Comparison of ENCODE assay signal across 21 cellular contexts in the genomic region with DNA sequence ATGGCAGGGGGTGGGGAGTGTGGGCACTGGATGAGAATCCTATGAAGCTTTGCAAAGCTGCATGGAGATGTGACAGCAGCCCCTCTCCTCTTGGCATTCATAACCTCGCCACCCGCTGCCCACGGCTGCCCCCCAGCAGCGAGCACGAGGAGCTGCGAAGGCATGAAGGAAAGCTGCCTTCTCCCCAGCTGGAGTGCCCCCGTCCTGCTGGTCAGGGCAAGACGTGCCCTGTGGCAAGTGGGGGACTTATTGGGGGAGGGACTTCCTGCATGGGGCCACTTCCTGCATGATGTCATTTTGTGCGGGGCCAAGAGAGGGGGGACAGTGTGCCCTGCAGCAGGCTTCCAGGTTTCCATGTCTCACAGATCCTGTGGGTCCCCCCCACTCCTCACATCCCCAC.
A peak's percentile ranks its signal among the peaks of the same experiment; 100 is the strongest.
DNase-seq lines count a peak whose midpoint lies in the region; ATAC-seq and TF ChIP-seq lines count a peak whose summit lies in the region.
"Had no signal": no experiment of that assay in that cellular context is flagged by ENCODE, and none has a peak within 500 bp of the region (broad histone marks: within the 10 kb centered on the region; RNA-seq: fewer than 3 reads in every experiment).

No MANE protein-coding gene starts in this region.

- H3K36me3 ChIP-seq in BLaER1 treated with 17β-estradiol and CSF1 and Interleukin-3, amounts not matched to agents 10 nM and 100 nM: no peaks in the 10 kb centered on the region
- no peaks in the 10 kb centered on the region for H3K36me3 ChIP-seq in osteoblast (ENCODE audit: insufficient read depth, low read length)
- H3K36me3 ChIP-seq: BLaER1 had no signal

- H3K4me3 ChIP-seq in BLaER1 treated with 17β-estradiol and CSF1 and Interleukin-3, amounts not matched to agents 10 nM and 100 nM: no peak overlapping the region
- no peak overlapping the region for H3K4me3 ChIP-seq in osteoblast (ENCODE audit: insufficient read depth, low read length)
- H3K4me3 ChIP-seq: BLaER1 had no signal

- H3K4me2 ChIP-seq in BLaER1 treated with 17β-estradiol and CSF1 and Interleukin-3, amounts not matched to agents 10 nM and 100 nM: peak overlapping the region in 8 of 11 experiments; percentile 0 to 50 (median 36); a peak in 8 of 22 replicates
- peak overlapping the region; percentile 32 for H3K4me2 ChIP-seq in osteoblast (ENCODE audit: insufficient read depth, low read length)
- H3K4me2 ChIP-seq: BLaER1 had no signal

- H3K9me3 ChIP-seq in BLaER1 treated with 17β-estradiol and CSF1 and Interleukin-3, amounts not matched to agents 10 nM and 100 nM (replicated peaks in 1 of 11): peaks cover 0 to 18% (median 0%) of the 10 kb centered on the region in 11 experiments; a peak in 8 of 22 replicates
- no peaks in the 10 kb centered on the region for H3K9me3 ChIP-seq in osteoblast (ENCODE audit: low read depth, low read length)
- H3K9me3 ChIP-seq: BLaER1 had no signal

- DNase-seq in HT1080 (ENCODE audit: low read depth): peak; percentile 7
- peak; percentile 12 for DNase-seq in fibroblast of gingiva (ENCODE audit: low read depth)
- no peak for DNase-seq in osteoblast (ENCODE audit: insufficient read length, low spot score, missing footprints)
- DNase-seq in SW 1271 (lab: John Stamatoyannopoulos, UW): no peak
- no peak for DNase-seq in middle frontal gyrus (ENCODE audit: extremely low spot score, low spot score)
- no peak for DNase-seq in NCI-H748 (lab: John Stamatoyannopoulos, UW; ENCODE audit: unreplicated experiment)
- DNase-seq: ACHN; activated CD4-positive, alpha-beta T cell treated with anti-CD3 and anti-CD28 coated beads for 36 hours; activated T-cell treated with anti-CD3 and anti-CD28 coated beads, Interleukin-2, amount 50 U/mL, for 48 hours; Calu3; central memory CD4-positive, alpha-beta T cell; Kasumi-1; NCI-H2029; NCI-H226; OCI-M1; retina had no signal

- H3K27me3 ChIP-seq in BLaER1 treated with 17β-estradiol and CSF1 and Interleukin-3, amounts not matched to agents 10 nM and 100 nM: no peaks in the 10 kb centered on the region
- no peaks in the 10 kb centered on the region for H3K27me3 ChIP-seq in osteoblast (ENCODE audit: insufficient read depth, low read length)
- H3K27me3 ChIP-seq: BLaER1 had no signal

- H2AFZ ChIP-seq in osteoblast (ENCODE audit: low read length): no peak overlapping the region

- no peak for ATAC-seq in HG03460 (IDR thresholded peaks at IDR 0.05; ENCODE audit: unreplicated experiment)
- ATAC-seq: activated CD4-positive, alpha-beta T cell treated with anti-CD3 and anti-CD28 coated beads for 36 hours; HCT116; Right ventricle myocardium inferior had no signal

- TF ChIP-seq CTCF in osteoblast (IDR thresholded peaks at IDR 0.05; ENCODE audit: extremely low read depth, low read depth, low read length): no peak

- no peak overlapping the region for H3K9ac ChIP-seq in BLaER1 treated with 17β-estradiol and CSF1 and Interleukin-3, amounts not matched to agents 10 nM and 100 nM
- H3K9ac ChIP-seq: BLaER1 had no signal

- no peaks in the 10 kb centered on the region for H4K20me1 ChIP-seq in BLaER1 treated with 17β-estradiol and CSF1 and Interleukin-3, amounts not matched to agents 10 nM and 100 nM
- no peaks in the 10 kb centered on the region for H4K20me1 ChIP-seq in osteoblast (ENCODE audit: insufficient read depth, low read length)
- H4K20me1 ChIP-seq: BLaER1 had no signal

- H3K79me2 ChIP-seq in osteoblast (ENCODE audit: insufficient read depth, low read length): no peaks in the 10 kb centered on the region

- peaks cover 17 to 35% (median 32%) of the 10 kb centered on the region in 10 experiments for H3K4me1 ChIP-seq in BLaER1 treated with 17β-estradiol and CSF1 and Interleukin-3, amounts not matched to agents 10 nM and 100 nM
- peaks cover 3% of the 10 kb centered on the region for H3K4me1 ChIP-seq in osteoblast (ENCODE audit: insufficient read depth, low read length)

- no peak overlapping the region for H3K27ac ChIP-seq in BLaER1 treated with 17β-estradiol and CSF1 and Interleukin-3, amounts not matched to agents 10 nM and 100 nM
- H3K27ac ChIP-seq in osteoblast (ENCODE audit: low read depth, low read length): no peak overlapping the region
- H3K27ac ChIP-seq: BLaER1 had no signal

Comparison
In these comparisons a context has a peak if more than half of its experiments do, and no peak if none do; other contexts are left out.
1. DNase-seq: peak in HT1080 (single experiment) and fibroblast of gingiva (single experiment); none in osteoblast (single experiment), SW 1271 (0 of 2), middle frontal gyrus (single experiment) and NCI-H748 (single experiment).